ENCODE assay signal across 9 cellular contexts in the genomic region with DNA sequence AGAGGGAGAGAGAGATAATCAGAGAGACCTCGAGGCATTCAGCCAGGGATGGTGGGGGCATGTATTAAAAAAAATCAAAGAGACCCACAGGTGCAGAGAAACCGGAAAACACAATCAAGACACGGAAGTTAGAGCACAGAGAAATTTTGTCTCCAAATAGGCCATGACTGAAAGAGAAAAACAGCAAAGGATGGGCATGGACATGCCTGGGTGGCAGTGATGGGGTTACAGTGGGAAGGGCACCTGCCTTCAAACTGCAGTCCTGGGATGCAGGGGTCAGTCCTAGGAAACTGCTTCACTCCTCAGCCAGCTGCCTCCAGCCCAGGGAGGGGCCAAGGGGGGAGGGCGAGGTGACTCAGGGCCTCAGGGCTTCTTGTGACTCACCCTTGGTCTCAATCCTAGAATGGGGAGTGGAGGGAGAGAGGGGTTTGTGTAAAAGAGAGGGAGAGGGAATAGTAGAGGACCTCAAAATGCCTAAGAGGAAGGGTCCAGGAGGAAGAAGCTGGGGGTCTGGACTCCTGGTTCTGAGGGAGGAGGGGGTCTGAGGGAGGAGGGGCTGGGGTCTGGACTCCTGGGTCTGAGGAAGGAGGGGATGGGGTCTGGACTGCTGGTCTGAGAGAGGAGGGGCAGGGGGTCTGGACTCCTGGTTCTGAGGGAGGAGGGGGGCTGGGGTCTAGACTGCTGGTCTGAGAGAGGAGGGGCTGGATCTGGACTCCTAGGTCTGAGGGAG. TPM values are rescaled to one million over a fixed set of nuclear protein-coding genes. Genes with fewer than 3 reads are reported as not detected.
DNase-seq lines count a peak whose midpoint lies in the region; ATAC-seq and TF ChIP-seq lines count a peak whose summit lies in the region.
"Had no signal": no experiment of that assay in that cellular context is flagged by ENCODE, and none has a peak within 500 bp of the region (broad histone marks: within the 10 kb centered on the region; RNA-seq: fewer than 3 reads in every experiment).

No MANE protein-coding gene starts in this region.

- 49 to 52% (median 50%) methylated on average over 4 of the region's 4 CpGs for WGBS in ovary, 3 donors

- no peaks in the 10 kb centered on the region for H3K36me3 Mint-ChIP-seq in CD8-positive, alpha-beta T cell
- H3K36me3 Mint-ChIP-seq in activated CD8-positive, alpha-beta T cell treated with anti-CD3 and anti-CD28 coated beads, Interleukin-2, amount 10 ng/mL, durations not matched to agents 7 days and 5 days (ENCODE audit: low read depth), result no peaks in the 10 kb centered on the region

- CTCF ChIA-PET in CD8-positive, alpha-beta T cell (lab: Charles Lee), result interaction anchor here (0.6 to 7.7 kb wide), 13 partner anchors 10 to 328 kb away, joined by 3 to 84 read pairs (median 4); no protein-coding TSS in a partner anchor
- CTCF ChIA-PET in activated CD8-positive, alpha-beta T cell treated with anti-CD3 and anti-CD28 coated beads, Interleukin-2, amount 10 ng/mL, durations not matched to agents 7 days and 5 days (lab: Charles Lee), result interaction anchor here (0.8 to 2.1 kb wide), 12 partner anchors 9 to 116 kb away, joined by 3 to 34 read pairs (median 4); no protein-coding TSS in a partner anchor

- peak overlapping the region; percentile 96 for H3K27ac Mint-ChIP-seq in CD8-positive, alpha-beta T cell
- peak overlapping the region; percentile 89 for H3K27ac Mint-ChIP-seq in activated CD8-positive, alpha-beta T cell treated with anti-CD3 and anti-CD28 coated beads, Interleukin-2, amount 10 ng/mL, durations not matched to agents 7 days and 5 days

- TF ChIP-seq EP300 in ovary (IDR thresholded peaks at IDR 0.05), result no peak

- peaks cover 48% of the 10 kb centered on the region for H3K4me1 Mint-ChIP-seq in CD8-positive, alpha-beta T cell (ENCODE audit: low read depth)
- peaks cover 47% of the 10 kb centered on the region for H3K4me1 Mint-ChIP-seq in activated CD8-positive, alpha-beta T cell treated with anti-CD3 and anti-CD28 coated beads, Interleukin-2, amount 10 ng/mL, durations not matched to agents 7 days and 5 days (ENCODE audit: low read depth)

- DNase-seq in CD8-positive, alpha-beta T cell, result peak in 6 of 7 experiments; percentile 50 to 75 (median 58)
- DNase-seq in M059J (ENCODE audit: low read depth), result peak; percentile 95
- peak; percentile 65 for DNase-seq in activated CD8-positive, alpha-beta T cell treated with anti-CD3 and anti-CD28 coated beads, Interleukin-2, amount 10 ng/mL, durations not matched to agents 7 days and 5 days
- DNase-seq in stimulated activated CD4-positive, alpha-beta T cell treated with anti-CD3 and anti-CD28 coated beads, Interleukin-1b, Interleukin-23, amount 100 ng/mL, for 4 hours (ENCODE audit: low read depth in 2 of 2), result peak; percentile 43 to 62
- no peak for DNase-seq in ovary
- DNase-seq in HuH-7.5 (ENCODE audit: low spot score), result no peak
- DNase-seq in NCI-H526 (lab: John Stamatoyannopoulos, UW), result no peak

- H3K27ac ChIP-seq in CD8-positive, alpha-beta T cell (ENCODE audit: low read depth, low read length), result peak overlapping the region; percentile 25
- no peak overlapping the region for H3K27ac ChIP-seq in ovary

- H3K9me3 ChIP-seq in CD8-positive, alpha-beta T cell (ENCODE audit: low read length), result no peaks in the 10 kb centered on the region
- H3K9me3 ChIP-seq in ovary, result no peaks in the 10 kb centered on the region

- no peak for TF ChIP-seq POLR2A in ovary (IDR thresholded peaks at IDR 0.05)

- peaks cover 8% of the 10 kb centered on the region for H3K27me3 Mint-ChIP-seq in CD8-positive, alpha-beta T cell (ENCODE audit: low read depth)
- no peaks in the 10 kb centered on the region for H3K27me3 Mint-ChIP-seq in activated CD8-positive, alpha-beta T cell treated with anti-CD3 and anti-CD28 coated beads, Interleukin-2, amount 10 ng/mL, durations not matched to agents 7 days and 5 days (ENCODE audit: low read depth)

- no peak for TF ChIP-seq CTCF in CD8-positive, alpha-beta T cell (IDR thresholded peaks at IDR 0.05)
- no peak for TF ChIP-seq CTCF in ovary (IDR thresholded peaks at IDR 0.05)

- peak; percentile 19 for ATAC-seq in CD8-positive, alpha-beta T cell
- no peak for ATAC-seq in activated CD8-positive, alpha-beta T cell treated with anti-CD3 and anti-CD28 coated beads, Interleukin-2, amount 10 ng/mL, durations not matched to agents 7 days and 5 days
- peak; percentile 52 for ATAC-seq in esophagus mucosa

- peaks cover 36% of the 10 kb centered on the region for H3K4me1 ChIP-seq in CD8-positive, alpha-beta T cell (ENCODE audit: insufficient read depth, low read length)
- H3K4me1 ChIP-seq in ovary (ENCODE audit: insufficient read depth), result no peaks in the 10 kb centered on the region

- H3K27me3 ChIP-seq in CD8-positive, alpha-beta T cell (ENCODE audit: insufficient read depth, low read length), result no peaks in the 10 kb centered on the region
- H3K27me3 ChIP-seq in ovary, result no peaks in the 10 kb centered on the region

- H3K9me3 Mint-ChIP-seq in CD8-positive, alpha-beta T cell, result no peaks in the 10 kb centered on the region
- H3K9me3 Mint-ChIP-seq in activated CD8-positive, alpha-beta T cell treated with anti-CD3 and anti-CD28 coated beads, Interleukin-2, amount 10 ng/mL, durations not matched to agents 7 days and 5 days (ENCODE audit: insufficient read depth), result no peaks in the 10 kb centered on the region

- H3K36me3 ChIP-seq in CD8-positive, alpha-beta T cell (ENCODE audit: insufficient read depth, low read length), result no peaks in the 10 kb centered on the region
- H3K36me3 ChIP-seq in ovary, result no peaks in the 10 kb centered on the region

- intact Hi-C loops in CD8-positive, alpha-beta T cell (cut with DNase I, micrococcal nuclease), result loop anchor here (2.0 to 10.0 kb wide), 2 partner anchors 116 to 320 kb away; partner anchors contain the start of gene LYPD3 (in 1 of the 2)
- intact Hi-C loops in ovary (cut with DNase I), result loop anchor here in 1 of 4 donors (5.0 kb wide), 1 partner anchor 37 kb away; no protein-coding TSS in a partner anchor

- no peak overlapping the region for H3K4me3 ChIP-seq in CD8-positive, alpha-beta T cell (ENCODE audit: low read depth, low read length)
- no peak overlapping the region for H3K4me3 ChIP-seq in ovary

- peak overlapping the region; percentile 69 for H3K4me3 Mint-ChIP-seq in CD8-positive, alpha-beta T cell
- H3K4me3 Mint-ChIP-seq in activated CD8-positive, alpha-beta T cell treated with anti-CD3 and anti-CD28 coated beads, Interleukin-2, amount 10 ng/mL, durations not matched to agents 7 days and 5 days, result peak overlapping the region; percentile 54

- POLR2A ChIA-PET in CD8-positive, alpha-beta T cell (lab: Charles Lee), result interaction anchor here (1.0 to 1.5 kb wide), 2 partner anchors 13 to 39 kb away, joined by 3 to 5 read pairs; no protein-coding TSS in a partner anchor
- POLR2A ChIA-PET in activated CD8-positive, alpha-beta T cell treated with anti-CD3 and anti-CD28 coated beads, Interleukin-2, amount 10 ng/mL, durations not matched to agents 7 days and 5 days (lab: Charles Lee), result interaction anchor here (1.3 to 1.4 kb wide), 2 partner anchors 30 to 39 kb away, joined by 4 to 8 read pairs; partner anchors contain the start of gene SMG9

RNA-seq across cellular contexts. Expression of gene KCNN4, which starts 3.6 kb away (rescaled TPM):
- 10 to 100 TPM; 14.6 to 15.5 TPM for total RNA-seq in CD8-positive, alpha-beta T cell
- 20.6 and 30.3 TPM in 2 replicates for total RNA-seq in M059J (2014; rRNA removed; shearing (Covaris generic))
- total RNA-seq in activated CD8-positive, alpha-beta T cell treated with anti-CD3 and anti-CD28 coated beads, Interleukin-2, amount 10 ng/mL, durations not matched to agents 7 days and 5 days, result 10 to 100 TPM; 28.8 to 31.9 TPM
- total RNA-seq in esophagus mucosa (4.1 TPM), ovary (1 to 10 TPM in 5 of 7 donors, under 1 TPM in 2; 0.61 to 9.1 (median 2.6) TPM)
- polyA plus RNA-seq in ovary, result under 1 TPM; 0.28 to 0.71 TPM

RNA-seq across cellular contexts. Expression of gene LYPD5, which starts 17.8 kb away (rescaled TPM):
- total RNA-seq in CD8-positive, alpha-beta T cell, result not detected
- total RNA-seq in M059J (2014; rRNA removed; shearing (Covaris generic)), result 2.1 and 5.5 TPM in 2 replicates
- 1 to 10 TPM in 1 of 2 experiments, under 1 TPM in 1; 0.70 to 1.1 TPM for total RNA-seq in activated CD8-positive, alpha-beta T cell treated with anti-CD3 and anti-CD28 coated beads, Interleukin-2, amount 10 ng/mL, durations not matched to agents 7 days and 5 days
- total RNA-seq in esophagus mucosa (18.0 TPM), ovary (1 to 10 TPM in 2 of 7 donors, under 1 TPM in 5; 0.25 to 1.9 (median 0.79) TPM)
- polyA plus RNA-seq in ovary, result 1 to 10 TPM in 1 of 2 donors, under 1 TPM in 1; 0.27 to 1.9 TPM
- total RNA-seq: mononuclear cell had no signal

RNA-seq across cellular contexts. Expression of gene SMG9, which starts 29.7 kb away (rescaled TPM):
- 10 to 100 TPM; 32.2 to 34.3 TPM for total RNA-seq in CD8-positive, alpha-beta T cell
- total RNA-seq in M059J (2014; rRNA removed; shearing (Covaris generic)), result 16.0 and 24.0 TPM in 2 replicates
- 10 to 100 TPM; 60.0 to 65.1 TPM for total RNA-seq in activated CD8-positive, alpha-beta T cell treated with anti-CD3 and anti-CD28 coated beads, Interleukin-2, amount 10 ng/mL, durations not matched to agents 7 days and 5 days
- total RNA-seq in esophagus mucosa, result 22.3 TPM
- total RNA-seq in ovary, result 10 to 100 TPM; 13.9 to 34.8 (median 24.2) TPM
- 10 to 100 TPM; 15.7 to 15.9 TPM for polyA plus RNA-seq in ovary

RNA-seq across cellular contexts. Expression of gene ZNF283, which starts 42.7 kb away (rescaled TPM):
- 1 to 10 TPM; 1.3 to 1.4 TPM for total RNA-seq in CD8-positive, alpha-beta T cell
- 4.2 and 5.6 TPM in 2 replicates for total RNA-seq in M059J (2014; rRNA removed; shearing (Covaris generic))
- 1 to 10 TPM; 4.9 to 6.9 TPM for total RNA-seq in activated CD8-positive, alpha-beta T cell treated with anti-CD3 and anti-CD28 coated beads, Interleukin-2, amount 10 ng/mL, durations not matched to agents 7 days and 5 days
- total RNA-seq in esophagus mucosa (5.3 TPM), ovary (10 to 100 TPM in 5 of 7 donors, 1 to 10 TPM in 2; 8.2 to 14.6 (median 11.9) TPM)
- 1 to 10 TPM; 3.2 to 7.3 TPM for polyA plus RNA-seq in ovary

Comparison
In these comparisons a context has a peak if more than half of its experiments do, and no peak if none do; other contexts are left out.
1. DNase-seq: peak in CD8-positive, alpha-beta T cell (6 of 7), M059J (single experiment), activated CD8-positive, alpha-beta T cell treated with anti-CD3 and anti-CD28 coated beads, Interleukin-2, amount 10 ng/mL, durations not matched to agents 7 days and 5 days (single experiment) and stimulated activated CD4-positive, alpha-beta T cell treated with anti-CD3 and anti-CD28 coated beads, Interleukin-1b, Interleukin-23, amount 100 ng/mL, for 4 hours (2 of 2); none in ovary (0 of 5), HuH-7.5 (single experiment) and NCI-H526 (0 of 2).